ENCODE assay signal across 13 cellular contexts in genomic region chr6:168193816-168194701, GRCh38.
A peak's percentile ranks its signal among the peaks of the same experiment; 100 is the strongest.
DNase-seq lines count a peak whose midpoint lies in the region; ATAC-seq and TF ChIP-seq lines count a peak whose summit lies in the region.
"Had no signal": no experiment of that assay in that cellular context is flagged by ENCODE, and none has a peak within 500 bp of the region (broad histone marks: within the 10 kb centered on the region; RNA-seq: fewer than 3 reads in every experiment).

No MANE protein-coding gene starts in this region.

- no peaks in the 10 kb centered on the region for H3K9me3 Mint-ChIP-seq in activated CD8-positive, alpha-beta memory T cell treated with anti-CD3 and anti-CD28 coated beads, Interleukin-2, amount 10 ng/mL, durations not matched to agents 7 days and 5 days (ENCODE audit: low read depth)
- H3K9me3 Mint-ChIP-seq: activated T-helper 1 cell treated with anti-CD3 and anti-CD28 coated beads, Interleukin-12 subunit alpha, Interleukin-12 subunit beta, Interleukin-2, Interleukin-4 antibody, amounts not matched to agents 30 ng/mL and 10 ng/mL and 1 ng/mL, durations not matched to agents 14 hours and 24 hours and 36 hours had no signal

- H3K27ac Mint-ChIP-seq in activated CD8-positive, alpha-beta memory T cell treated with anti-CD3 and anti-CD28 coated beads, Interleukin-2, amount 10 ng/mL, durations not matched to agents 7 days and 5 days, result no peak overlapping the region
- H3K27ac Mint-ChIP-seq: activated T-helper 1 cell treated with anti-CD3 and anti-CD28 coated beads, Interleukin-12 subunit alpha, Interleukin-12 subunit beta, Interleukin-2, Interleukin-4 antibody, amounts not matched to agents 30 ng/mL and 10 ng/mL and 1 ng/mL, durations not matched to agents 14 hours and 24 hours and 36 hours; immature natural killer cell had no signal

- no peaks in the 10 kb centered on the region for H3K36me3 ChIP-seq in HCT116 (ENCODE audit: control insufficient read depth in 1 of 2, insufficient read depth in 2 of 2, low read length in 2 of 2)
- H3K36me3 ChIP-seq: ascending aorta had no signal

- no TSS peak for BruUV-seq in HCT116 (replicated peaks; lab: Mats Ljungman, UMichigan)

- H3K9me3 ChIP-seq in HCT116 (ENCODE audit: control insufficient read depth in 1 of 2, insufficient read depth in 1 of 2, low read depth in 1 of 2, low read length in 2 of 2), result no peaks in the 10 kb centered on the region
- H3K9me3 ChIP-seq: ascending aorta had no signal

- TF ChIP-seq CTCF in HCT116 (IDR thresholded peaks at IDR 0.05 in 2 of 3, conservative IDR thresholded peaks at IDR 0.05 in 1 of 3; ENCODE audit: borderline replicate concordance in 1 of 3, insufficient read depth in 1 of 3, low read depth in 2 of 3, low read length in 2 of 3), result peak in 2 of 3 experiments; percentile 22 to 31; a peak in 3 of 6 replicates
- TF ChIP-seq CTCF in coronary artery (IDR thresholded peaks at IDR 0.05), result no peak

- H2AFZ ChIP-seq in HCT116 (ENCODE audit: low read depth, low read length, poor library complexity, severe bottlenecking), result no peak overlapping the region

- H3K4me2 ChIP-seq in HCT116 (ENCODE audit: low read length), result no peak overlapping the region

- H3K27me3 Mint-ChIP-seq in activated CD8-positive, alpha-beta memory T cell treated with anti-CD3 and anti-CD28 coated beads, Interleukin-2, amount 10 ng/mL, durations not matched to agents 7 days and 5 days, result no peaks in the 10 kb centered on the region

- POLR2A ChIA-PET in HCT116 (lab: Charles Lee), result no interaction called here

- H3K4me3 ChIP-seq in HCT116 (replicated peaks in 1 of 2; ENCODE audit: low read depth in 1 of 2, low read length in 2 of 2), result no peak overlapping the region
- no peak overlapping the region for H3K4me3 ChIP-seq in coronary artery
- H3K4me3 ChIP-seq: ascending aorta had no signal

- H3K9me2 ChIP-seq in HCT116 (ENCODE audit: insufficient read depth), result no peaks in the 10 kb centered on the region

- no peak overlapping the region for H3K4me3 Mint-ChIP-seq in activated CD8-positive, alpha-beta memory T cell treated with anti-CD3 and anti-CD28 coated beads, Interleukin-2, amount 10 ng/mL, durations not matched to agents 7 days and 5 days
- H3K4me3 Mint-ChIP-seq: activated T-helper 1 cell treated with anti-CD3 and anti-CD28 coated beads, Interleukin-12 subunit alpha, Interleukin-12 subunit beta, Interleukin-2, Interleukin-4 antibody, amounts not matched to agents 30 ng/mL and 10 ng/mL and 1 ng/mL, durations not matched to agents 14 hours and 24 hours and 36 hours; immature natural killer cell had no signal

- CTCF ChIA-PET in activated CD8-positive, alpha-beta memory T cell treated with anti-CD3 and anti-CD28 coated beads, Interleukin-2, amount 10 ng/mL, durations not matched to agents 7 days and 5 days (lab: Charles Lee), result no interaction called here
- CTCF ChIA-PET in HCT116 (lab: Charles Lee), result interaction anchor here (0.7 kb wide), 1 partner anchor 20 kb away, joined by 3 read pairs; no protein-coding TSS in a partner anchor

- H3K79me2 ChIP-seq in HCT116 (ENCODE audit: insufficient read depth, low read length), result no peaks in the 10 kb centered on the region

- no peaks in the 10 kb centered on the region for H3K4me1 ChIP-seq in HCT116 (ENCODE audit: control insufficient read depth in 1 of 2, insufficient read depth in 2 of 2, low read length in 2 of 2)
- H3K4me1 ChIP-seq: ascending aorta had no signal

- H4K20me1 ChIP-seq in HCT116 (ENCODE audit: insufficient read depth), result no peaks in the 10 kb centered on the region

- H3K27ac ChIP-seq in HCT116 (ENCODE audit: low read depth, low read length) (no peak overlapping the region), coronary artery (no peak overlapping the region)
- H3K27ac ChIP-seq: ascending aorta had no signal

- TF ChIP-seq RAD21 in HCT116 (IDR thresholded peaks at IDR 0.05; ENCODE audit: low read depth), result peak; percentile 61

- peaks cover 21% of the 10 kb centered on the region; the same call in 1 of the 2 replicates for H3K27me3 ChIP-seq in HCT116 (ENCODE audit: insufficient read depth, low read length)
- H3K27me3 ChIP-seq: ascending aorta had no signal

- H3K4me1 Mint-ChIP-seq in activated CD8-positive, alpha-beta memory T cell treated with anti-CD3 and anti-CD28 coated beads, Interleukin-2, amount 10 ng/mL, durations not matched to agents 7 days and 5 days, result no peaks in the 10 kb centered on the region
- H3K4me1 Mint-ChIP-seq: immature natural killer cell had no signal

- TF ChIP-seq POLR2A in HCT116 (IDR thresholded peaks at IDR 0.05; ENCODE audit: borderline replicate concordance, extremely low read depth, insufficient read depth, insufficient read length), result no peak

- H3K36me3 Mint-ChIP-seq in activated CD8-positive, alpha-beta memory T cell treated with anti-CD3 and anti-CD28 coated beads, Interleukin-2, amount 10 ng/mL, durations not matched to agents 7 days and 5 days, result no peaks in the 10 kb centered on the region
- H3K36me3 Mint-ChIP-seq: immature natural killer cell had no signal

- peak; percentile 32 for DNase-seq in activated CD8-positive, alpha-beta memory T cell treated with anti-CD3 and anti-CD28 coated beads, Interleukin-2, amount 10 ng/mL, durations not matched to agents 7 days and 5 days
- no peak for DNase-seq in activated CD8-positive, alpha-beta memory T cell treated with anti-CD3 and anti-CD28 coated beads for 24 hours
- peak; percentile 7 for DNase-seq in HCT116 (ENCODE audit: low read depth, low spot score)
- DNase-seq in coronary artery (ENCODE audit: low spot score), result peak; percentile 68
- peak; percentile 55 for DNase-seq in sciatic nerve (ENCODE audit: low spot score)
- DNase-seq: EL, immature natural killer cell, T-helper 1 cell had no signal

- no peak for ATAC-seq in activated CD8-positive, alpha-beta memory T cell treated with anti-CD3 and anti-CD28 coated beads, Interleukin-2, amount 10 ng/mL, durations not matched to agents 7 days and 5 days
- ATAC-seq in HCT116, result peak; percentile 66
- ATAC-seq in sciatic nerve, result no peak
- ATAC-seq in GM18502 (IDR thresholded peaks at IDR 0.05; ENCODE audit: poor library complexity, unreplicated experiment), result no peak
- ATAC-seq in HG02571 (IDR thresholded peaks at IDR 0.05; ENCODE audit: unreplicated experiment), result no peak
- no peak for ATAC-seq in esophagus mucosa

- intact Hi-C loops in HCT116 (cut with micrococcal nuclease) (no loop called here), sciatic nerve (cut with DNase I) (no loop called here)

- RAD21 ChIA-PET in HCT116 (lab: Charles Lee; ENCODE audit: low non-redundant PET in 1 of 2, low total read pairs in 2 of 2, uncharacterized antibody in 2 of 2, unreplicated experiment in 2 of 2), result no interaction called here

- no peak overlapping the region for H3K9ac ChIP-seq in HCT116 (ENCODE audit: low read length)

TF ChIP-seq in HCT116, 20 proteins besides CTCF, POLR2A, EP300 and RAD21:
- TF ChIP-seq EZH2 (IDR thresholded peaks at IDR 0.05) (no peak), TCF7L2 (IDR thresholded peaks at IDR 0.05; ENCODE audit: borderline replicate concordance, extremely low read depth, insufficient read depth, insufficient read length) (peak; percentile 37)
